In the genomic region with DNA sequence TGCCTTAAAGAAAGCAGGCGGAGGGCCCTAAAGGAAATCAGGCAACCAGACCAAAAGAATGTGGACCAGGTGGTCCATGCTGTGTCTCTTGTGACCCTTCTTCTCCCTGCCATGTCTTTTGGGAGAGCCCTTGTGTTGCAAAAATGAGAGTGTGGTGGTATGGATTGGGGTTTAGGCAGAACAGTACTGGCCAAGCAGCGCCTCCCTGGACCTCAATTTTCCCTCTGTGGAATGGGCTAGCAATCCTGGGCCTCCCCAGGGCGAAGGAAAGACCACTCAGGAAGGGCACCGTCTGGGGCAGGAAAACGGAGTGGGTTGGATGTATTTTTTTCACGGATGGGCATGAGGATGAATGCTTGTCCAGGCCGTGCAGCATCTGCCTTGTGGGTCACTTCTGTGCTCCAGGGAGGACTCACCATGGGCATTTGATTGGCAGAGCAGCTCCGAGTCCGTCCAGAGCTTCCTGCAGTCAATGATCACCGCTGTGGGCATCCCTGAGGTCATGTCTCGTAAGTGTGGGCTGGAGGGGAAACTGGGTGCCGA, we compare ENCODE assay signal across 16 cellular contexts. TPM values are rescaled to one million over a fixed set of nuclear protein-coding genes. Genes with fewer than 3 reads are reported as not detected.
A peak's percentile ranks its signal among the peaks of the same experiment; 100 is the strongest.
DNase-seq lines count a peak whose midpoint lies in the region; ATAC-seq, FAIRE-seq and TF ChIP-seq lines count a peak whose summit lies in the region.
"Had no signal": no experiment of that assay in that cellular context is flagged by ENCODE, and none has a peak within 500 bp of the region (broad histone marks: within the 10 kb centered on the region; RNA-seq: fewer than 3 reads in every experiment).

No MANE protein-coding gene starts in this region.

- peaks cover 0 to 6% of the 10 kb centered on the region in 2 donors for H3K4me1 ChIP-seq in kidney (ENCODE audit: control insufficient read depth in 1 of 2, insufficient read depth in 1 of 2, low read depth in 1 of 2, low read length in 2 of 2)
- H3K4me1 ChIP-seq: breast epithelium had no signal

- no peak for FAIRE-seq in kidney (lab: Jason Lieb, UNC)
- FAIRE-seq: TTC549 had no signal

- H3K9me3 Mint-ChIP-seq in CD4-positive, alpha-beta T cell = no peaks in the 10 kb centered on the region
- no peaks in the 10 kb centered on the region for H3K9me3 Mint-ChIP-seq in IgD-negative memory B cell

- CTCF ChIA-PET in CD4-positive, alpha-beta T cell (lab: Charles Lee) = no interaction called here

- H3K27ac Mint-ChIP-seq in CD4-positive, alpha-beta T cell = peak overlapping the region; percentile 69
- peak overlapping the region; percentile 65 to 92 (median 90) for H3K27ac Mint-ChIP-seq in IgD-negative memory B cell

- peaks cover 27% of the 10 kb centered on the region for H3K36me3 Mint-ChIP-seq in CD4-positive, alpha-beta T cell (ENCODE audit: low read depth)
- H3K36me3 Mint-ChIP-seq in IgD-negative memory B cell = peaks cover 12% of the 10 kb centered on the region

- H3K4me3 ChIP-seq in kidney (ENCODE audit: low read length in 2 of 2) = no peak overlapping the region
- H3K4me3 ChIP-seq: breast epithelium had no signal

- peak overlapping the region; percentile 3 for H3K27ac ChIP-seq in CD4-positive, alpha-beta T cell (ENCODE audit: low read depth, low read length)
- H3K27ac ChIP-seq in kidney (ENCODE audit: low read depth in 2 of 2, low read length in 2 of 2) = no peak overlapping the region
- H3K27ac ChIP-seq: breast epithelium had no signal

- no peak for ATAC-seq in CD4-positive, alpha-beta T cell (ENCODE audit: poor library complexity)
- ATAC-seq in HG03439 (IDR thresholded peaks at IDR 0.05; ENCODE audit: unreplicated experiment) = no peak
- no peak for ATAC-seq in HG03097 (IDR thresholded peaks at IDR 0.05; ENCODE audit: low FRiP score, unreplicated experiment)

- no peak for DNase-seq in CD4-positive, alpha-beta T cell
- DNase-seq in kidney = peak; percentile 19
- no peak for DNase-seq in cerebellum (ENCODE audit: low spot score)
- DNase-seq: activated CD4-positive, alpha-beta T cell treated with anti-CD3 and anti-CD28 coated beads, Interleukin-2, amount 50 U/mL, for 1 hour; Calu3; NCI-H1694 treated with DMSO at 0.1 percent for 48 hours; NCI-H446; RPMI8226; stimulated activated CD4-positive, alpha-beta T cell treated with anti-CD3 and anti-CD28 coated beads, Interleukin-4, amount 100 ng/mL, for 1 hour had no signal

- H3K4me3 Mint-ChIP-seq in CD4-positive, alpha-beta T cell = no peak overlapping the region
- peak overlapping the region in 3 of 4 donors; percentile 46 to 95 (median 68) for H3K4me3 Mint-ChIP-seq in IgD-negative memory B cell

- no peaks in the 10 kb centered on the region for H3K27me3 Mint-ChIP-seq in CD4-positive, alpha-beta T cell
- H3K27me3 Mint-ChIP-seq in IgD-negative memory B cell = no peaks in the 10 kb centered on the region

- no peaks in the 10 kb centered on the region for H3K9me3 ChIP-seq in CD4-positive, alpha-beta T cell (ENCODE audit: control insufficient read depth, low read length)
- no peaks in the 10 kb centered on the region for H3K9me3 ChIP-seq in kidney (ENCODE audit: control insufficient read depth in 1 of 2, low read length in 2 of 2)
- H3K9me3 ChIP-seq: breast epithelium had no signal

- no peak overlapping the region for H3K9ac ChIP-seq in kidney (ENCODE audit: low read length in 2 of 2)

- H3K36me3 ChIP-seq in kidney (ENCODE audit: control insufficient read depth in 1 of 2, insufficient read depth in 2 of 2, low read length in 2 of 2) = no peaks in the 10 kb centered on the region
- H3K36me3 ChIP-seq: breast epithelium had no signal

- TF ChIP-seq CTCF in CD4-positive, alpha-beta T cell (IDR thresholded peaks at IDR 0.05) = no peak
- TF ChIP-seq CTCF in kidney (IDR thresholded peaks at IDR 0.05; ENCODE audit: borderline replicate concordance, extremely low read depth, insufficient read depth) = no peak

- POLR2A ChIA-PET in CD4-positive, alpha-beta T cell (lab: Charles Lee) = interaction anchor here (1.4 kb wide), 1 partner anchor 60 kb away, joined by 4 read pairs; no protein-coding TSS in a partner anchor

- intact Hi-C loops in CD4-positive, alpha-beta T cell (cut with DNase I, micrococcal nuclease) = no loop called here
- intact Hi-C loops in kidney (cut with DNase I) = no loop called here

- peaks cover 43% of the 10 kb centered on the region for H3K4me1 Mint-ChIP-seq in CD4-positive, alpha-beta T cell (ENCODE audit: low read depth)
- peaks cover 48 to 58% (median 54%) of the 10 kb centered on the region in 3 donors for H3K4me1 Mint-ChIP-seq in IgD-negative memory B cell

- no peaks in the 10 kb centered on the region for H3K27me3 ChIP-seq in CD4-positive, alpha-beta T cell (ENCODE audit: control insufficient read depth, insufficient read depth, low read length)
- H3K27me3 ChIP-seq: breast epithelium had no signal

RNA-seq across cellular contexts. Expression of a gene that starts 7.6 kb away (rescaled TPM):
- total RNA-seq in CD4-positive, alpha-beta T cell = 100 to 1,000 TPM; 424 to 434 TPM
- 134 TPM for polyA plus RNA-seq in IgD-negative memory B cell
- total RNA-seq in kidney = 55.6 TPM
- polyA plus RNA-seq in kidney (ENCODE audit: insufficient read depth, low read depth, low replicate concordance) = 7.1 TPM
- 4.0 TPM for total RNA-seq in cerebellum

RNA-seq across cellular contexts. Expression of a gene that starts 20.1 kb away (rescaled TPM):
- not detected for total RNA-seq in CD4-positive, alpha-beta T cell
- polyA plus RNA-seq in IgD-negative memory B cell (0.79 TPM), kidney (ENCODE audit: insufficient read depth, low read depth, low replicate concordance) (2.1 TPM)
- total RNA-seq in kidney (1.3 TPM), cerebellum (1.2 TPM)
- total RNA-seq: Calu3, H4, myocyte had no signal

RNA-seq across cellular contexts. Expression of a gene that starts 49.9 kb away (rescaled TPM):
- total RNA-seq in CD4-positive, alpha-beta T cell = 100 to 1,000 TPM; 217 to 227 TPM
- polyA plus RNA-seq in IgD-negative memory B cell = 298 TPM
- total RNA-seq in kidney = 209 TPM
- polyA plus RNA-seq in kidney (ENCODE audit: insufficient read depth, low read depth, low replicate concordance) = 234 TPM
- total RNA-seq in cerebellum = 53.8 TPM

Comparison
In these comparisons a context has a peak if more than half of its experiments do, and no peak if none do; other contexts are left out.
1. RNA of a gene that starts 7.6 kb away (total RNA-seq): 424 to 434 TPM in CD4-positive, alpha-beta T cell and 55.6 TPM in kidney (single experiment); 4.0 TPM in cerebellum (single experiment); every median in the first group is over 10 times any median in the second.